10 cellular contexts compared by ENCODE assay signal in genomic region chr1:243712890-243713425, GRCh38.
A peak's percentile ranks its signal among the peaks of the same experiment; 100 is the strongest.
DNase-seq lines count a peak whose midpoint lies in the region; TF ChIP-seq lines count a peak whose summit lies in the region.
"Had no signal": no experiment of that assay in that cellular context is flagged by ENCODE, and none has a peak within 500 bp of the region (broad histone marks: within the 10 kb centered on the region; RNA-seq: fewer than 3 reads in every experiment).

No MANE protein-coding gene starts in this region.

- no peaks in the 10 kb centered on the region for H3K27me3 Mint-ChIP-seq in osteocyte (ENCODE audit: unreplicated experiment)

- no peak overlapping the region for H3K4me3 ChIP-seq in HFF-Myc (replicated peaks; ENCODE audit: low read depth, low read length)
- no peak overlapping the region for H3K4me3 ChIP-seq in transverse colon
- H3K4me3 ChIP-seq: skin epidermis had no signal

- intact Hi-C loops in transverse colon (cut with DNase I; ENCODE audit: low total_unique reads) (no loop called here), posterior vena cava (cut with DNase I) (no loop called here), head of caudate nucleus (cut with DNase I) (no loop called here)

- H3K9me3 ChIP-seq in transverse colon: no peaks in the 10 kb centered on the region

- no peaks in the 10 kb centered on the region for H3K27me3 ChIP-seq in transverse colon

- in situ Hi-C loops in transverse colon (cut with MboI; ENCODE audit: low pct_ligation_motif_present in 1 of 4, low pct_unique_long_range_greater_than_20kb in 1 of 4, low sequenced_read_pairs in 3 of 4): no loop called here

- no peaks in the 10 kb centered on the region for H3K9me3 Mint-ChIP-seq in osteocyte (ENCODE audit: unreplicated experiment)

- H3K36me3 Mint-ChIP-seq in osteocyte (ENCODE audit: unreplicated experiment): peaks cover 2% of the 10 kb centered on the region

- H3K4me3 Mint-ChIP-seq in osteocyte (ENCODE audit: unreplicated experiment): no peak overlapping the region

- peaks cover 46% of the 10 kb centered on the region for H3K4me1 Mint-ChIP-seq in osteocyte (ENCODE audit: unreplicated experiment)

- no peak overlapping the region for H3K27ac Mint-ChIP-seq in osteocyte (ENCODE audit: unreplicated experiment)

- peaks cover 0 to 31% (median 6%) of the 10 kb centered on the region in 4 donors for H3K4me1 ChIP-seq in transverse colon

- no peaks in the 10 kb centered on the region for H3K36me3 ChIP-seq in transverse colon

- TF ChIP-seq POLR2A in transverse colon (IDR thresholded peaks at IDR 0.05): no peak

- H3K27ac ChIP-seq in transverse colon: no peak overlapping the region
- H3K27ac ChIP-seq: skin epidermis had no signal

- 48 to 57% methylated on average over 7 of the region's 7 CpGs for WGBS in transverse colon (ENCODE audit: low coverage in 1 of 2), 2 donors

- TF ChIP-seq EP300 in transverse colon (IDR thresholded peaks at IDR 0.05; ENCODE audit: low read depth): no peak

- DNase-seq in HFF-Myc (ENCODE audit: extremely low read depth, low read depth): no peak
- peak; percentile 60 for DNase-seq in NCI-H345 (lab: John Stamatoyannopoulos, UW)
- DNase-seq in cerebellar cortex (ENCODE audit: low spot score): peak; percentile 35
- no peak for DNase-seq in osteocyte (ENCODE audit: extremely low spot score, unreplicated experiment)
- no peak for DNase-seq in GM10266 (ENCODE audit: extremely low spot score)
- DNase-seq in transverse colon: no peak
- DNase-seq in posterior vena cava (ENCODE audit: low spot score): no peak
- no peak for DNase-seq in head of caudate nucleus
- DNase-seq: central memory CD4-positive, alpha-beta T cell had no signal

- TF ChIP-seq CTCF in HFF-Myc (IDR thresholded peaks at IDR 0.05; ENCODE audit: low read depth, low read length, missing control alignments) (peak; percentile 3), osteocyte (IDR thresholded peaks at IDR 0.05) (peak; percentile 25), GM10266 (IDR thresholded peaks at IDR 0.05; ENCODE audit: control insufficient read depth, insufficient read depth, low read depth, missing control alignments) (no peak), transverse colon (IDR thresholded peaks at IDR 0.05) (peak in 1 of 5 experiments; percentile 22)

Comparison
In these comparisons a context has a peak if more than half of its experiments do, and no peak if none do; other contexts are left out.
1. DNase-seq: peak in NCI-H345 (single experiment) and cerebellar cortex (single experiment); none in HFF-Myc (single experiment), osteocyte (single experiment), GM10266 (single experiment), transverse colon (single experiment), posterior vena cava (single experiment) and head of caudate nucleus (0 of 42).